ENCODE assay signal across 8 cellular contexts in the genomic region with DNA sequence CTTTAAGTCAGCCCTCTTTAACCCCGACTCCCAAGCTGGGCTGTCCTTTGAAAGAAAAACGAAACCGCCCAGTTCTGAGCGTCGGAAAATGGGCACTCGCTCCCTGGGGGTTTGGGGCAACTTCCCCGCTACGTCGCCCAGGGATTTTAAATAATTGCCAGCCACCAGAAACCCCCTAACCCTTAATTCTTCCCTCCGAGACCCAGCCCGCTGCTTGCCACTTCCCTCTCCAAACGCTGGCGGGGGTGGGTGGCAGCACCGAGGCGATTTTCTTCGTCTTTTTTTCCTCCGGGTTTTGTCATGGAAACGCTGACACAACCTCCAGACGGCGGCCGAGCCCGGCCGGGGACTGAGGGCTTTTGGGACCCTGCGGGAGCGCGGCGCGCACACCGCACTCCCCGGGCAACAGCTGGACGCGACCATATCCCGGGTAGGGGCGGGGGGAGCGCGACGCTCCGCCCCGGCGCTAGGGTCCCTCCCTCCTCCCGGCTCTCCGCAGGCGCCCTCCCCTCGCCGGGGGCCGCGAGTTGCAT. TPM values are rescaled to one million over a fixed set of nuclear protein-coding genes. Genes with fewer than 3 reads are reported as not detected.
A peak's percentile ranks its signal among the peaks of the same experiment; 100 is the strongest.
DNase-seq lines count a peak whose midpoint lies in the region; ATAC-seq and TF ChIP-seq lines count a peak whose summit lies in the region.

A gene (plus strand): TSS at position 532 of the 533 bp plus-strand sequence.

- H3K79me2 ChIP-seq in PC-3 (ENCODE audit: low read length) = peaks cover 41% of the 10 kb centered on the region

- H3K4me1 ChIP-seq in HUES64 (ENCODE audit: insufficient read depth, low read length) (peaks cover 40% of the 10 kb centered on the region), PC-3 (ENCODE audit: insufficient read depth, low read length) (peaks cover 39% of the 10 kb centered on the region), esophagus (ENCODE audit: control insufficient read depth in 2 of 2, insufficient read depth in 2 of 2, low read length in 1 of 2) (peaks cover 0 to 4% of the 10 kb centered on the region in 2 donors)

- H3K27ac ChIP-seq in HUES64 (ENCODE audit: low read depth, low read length) = peak within 1 kb of the TSS; percentile 63; the same call in 1 of the 2 replicates
- no peak within 1 kb of the TSS for H3K27ac ChIP-seq in PC-3 (ENCODE audit: low read length)
- peak within 1 kb of the TSS; percentile 75 to 79 for H3K27ac ChIP-seq in esophagus (ENCODE audit: low read depth in 2 of 2, low read length in 1 of 2)

- H3K9ac ChIP-seq in HUES64 (ENCODE audit: low read depth, low read length) (peak within 1 kb of the TSS; percentile 71), PC-3 (ENCODE audit: low read length) (peak within 1 kb of the TSS; percentile 70)

- POLR2A ChIA-PET in PC-3 (lab: Charles Lee; ENCODE audit: unreplicated experiment) = no interaction called here

- H3K27me3 ChIP-seq in HUES64 (ENCODE audit: insufficient read depth, low read length) = peaks cover 40% of the 10 kb centered on the region
- H3K27me3 ChIP-seq in PC-3 (ENCODE audit: low read length) = no peaks in the 10 kb centered on the region
- H3K27me3 ChIP-seq in esophagus (ENCODE audit: control insufficient read depth in 1 of 2, insufficient read depth in 2 of 2, low read length in 2 of 2) = no peaks in the 10 kb centered on the region

- peak; percentile 56 for DNase-seq in COR-L47 (lab: John Stamatoyannopoulos, UW)
- peak; percentile 85 for DNase-seq in PC-3
- DNase-seq in activated T-cell treated with anti-CD3 and anti-CD28 coated beads, Interleukin-2, amount 50 U/mL, for 1 hour = peak; percentile 84
- DNase-seq in mucosa of gallbladder (ENCODE audit: low spot score) = peak; percentile 82
- peak; percentile 52 to 62 for DNase-seq in stimulated activated CD8-positive, alpha-beta memory T cell treated with anti-CD3 and anti-CD28 coated beads, Interleukin-4, amount 100 ng/mL, for 4 hours (ENCODE audit: low read depth in 2 of 2, low spot score in 1 of 2)

- H3K4me3 ChIP-seq in HUES64 (ENCODE audit: low read length) (peak within 1 kb of the TSS; percentile 98), PC-3 (ENCODE audit: low read length) (peak within 1 kb of the TSS; percentile 94), esophagus (ENCODE audit: low read depth in 1 of 2, low read length in 2 of 2) (peak within 1 kb of the TSS; percentile 68 to 82)

- peak within 1 kb of the TSS; percentile 96 for H3K4me2 ChIP-seq in PC-3 (ENCODE audit: low read length)

- BruUV-seq in PC-3 (replicated peaks; lab: Mats Ljungman, UMichigan) = no TSS peak

- intact Hi-C loops in PC-3 (cut with micrococcal nuclease) = loop anchor here (1.0 to 10.0 kb wide), 4 partner anchors 29 to 420 kb away; no protein-coding TSS in a partner anchor

- peak within 1 kb of the TSS; percentile 95 for H2AFZ ChIP-seq in PC-3 (ENCODE audit: low read length)

- under 1% methylated on average over 47 of the region's 47 CpGs for WGBS in HUES64
- WGBS in esophagus, 2 donors = 0% methylated on average over 47 of the region's 47 CpGs

- H3K9me3 ChIP-seq in HUES64 (ENCODE audit: insufficient read depth, low read depth, low read length) = no peaks in the 10 kb centered on the region
- no peaks in the 10 kb centered on the region for H3K9me3 ChIP-seq in PC-3 (ENCODE audit: low read length)
- no peaks in the 10 kb centered on the region for H3K9me3 ChIP-seq in esophagus (ENCODE audit: control insufficient read depth in 2 of 2, insufficient read depth in 1 of 2, low read depth in 1 of 2, low read length in 1 of 2)

- no peaks in the 10 kb centered on the region for H4K20me1 ChIP-seq in PC-3 (ENCODE audit: low read length)

- TF ChIP-seq CTCF in PC-3 (conservative IDR thresholded peaks at IDR 0.05; ENCODE audit: low read depth, low read length) = no peak; the same call in 1 of the 2 replicates

- H3F3A ChIP-seq in PC-3 (ENCODE audit: low read length, unreplicated experiment) = no peaks in the 10 kb centered on the region

- no peaks in the 10 kb centered on the region for H3K9me2 ChIP-seq in PC-3 (replicated peaks; ENCODE audit: low read length)

- CTCF ChIA-PET in PC-3 (lab: Charles Lee) = no interaction called here

- no peaks in the 10 kb centered on the region for H3K36me3 ChIP-seq in HUES64 (ENCODE audit: insufficient read depth, low read length)
- H3K36me3 ChIP-seq in PC-3 (ENCODE audit: low read depth, low read length) = no peaks in the 10 kb centered on the region
- no peaks in the 10 kb centered on the region for H3K36me3 ChIP-seq in esophagus (ENCODE audit: control insufficient read depth in 2 of 2, insufficient read depth in 2 of 2, low read length in 1 of 2)

- ATAC-seq in GM21381 (IDR thresholded peaks at IDR 0.05; ENCODE audit: unreplicated experiment) (peak; percentile 73), PC-3 (peak; percentile 80)

RNA-seq across cellular contexts. Expression of the gene that starts here (rescaled TPM):
- 9.8 TPM for polyA plus RNA-seq in HUES64 (2013, experiment 1 of 2)
- polyA plus RNA-seq in HUES64 (2013, experiment 2 of 2) = 14.6 TPM
- total RNA-seq in PC-3 (2014; rRNA removed) (53.5 and 56.7 TPM in 2 replicates), mucosa of gallbladder (16.7 TPM)
- 1 to 10 TPM in 1 of 2 donors, under 1 TPM in 1; 0.53 to 1.4 TPM for polyA plus RNA-seq in esophagus
